ENCODE assay signal across 8 cellular contexts in genomic region chr5:93583525-93583798, GRCh38. TPM values are rescaled to one million over a fixed set of nuclear protein-coding genes. Genes with fewer than 3 reads are reported as not detected.
DNase-seq lines count a peak whose midpoint lies in the region; ATAC-seq and TF ChIP-seq lines count a peak whose summit lies in the region.

No MANE protein-coding gene starts in this region.

- no peaks in the 10 kb centered on the region for H3K36me3 ChIP-seq in cardiac muscle cell
- H3K36me3 ChIP-seq in urinary bladder (ENCODE audit: insufficient read depth): no peaks in the 10 kb centered on the region

- under 1% methylated on average over 6 of the region's 6 CpGs for WGBS in urinary bladder
- 5 to 6% methylated on average over 6 of the region's 6 CpGs for WGBS in lower leg skin, 2 donors

- H3K27me3 ChIP-seq in cardiac muscle cell: peaks cover 97% of the 10 kb centered on the region

- no peak for TF ChIP-seq POLR2A in lower leg skin (IDR thresholded peaks at IDR 0.05)

- intact Hi-C loops in left cardiac atrium (cut with DNase I) (no loop called here), lower leg skin (cut with DNase I; ENCODE audit: low total_unique reads) (loop anchor here (10.0 kb wide), 1 partner anchor 331 kb away; no protein-coding TSS in a partner anchor)

- DNase-seq in cardiac muscle cell (ENCODE audit: low read depth in 1 of 2, low spot score in 1 of 2) (peak in 1 of 2 donors; percentile 60), left cardiac atrium (no peak), kidney tubule cell (ENCODE audit: low spot score) (peak; percentile 26), SHP77 (lab: John Stamatoyannopoulos, UW) (no peak), GM19240 (ENCODE audit: insufficient read length, low spot score) (no peak), lower leg skin (ENCODE audit: low spot score in 2 of 2) (no peak)

- no peak for ATAC-seq in left cardiac atrium

- no peaks in the 10 kb centered on the region for H3K9me3 ChIP-seq in cardiac muscle cell (ENCODE audit: low read depth)

- H3K27ac ChIP-seq in cardiac muscle cell (no peak overlapping the region), angular gyrus (ENCODE audit: low read depth, low read length) (peak overlapping the region; percentile 78), urinary bladder (ENCODE audit: low read depth) (peak overlapping the region; percentile 85)

- H3K4me3 ChIP-seq in cardiac muscle cell (peak overlapping the region; percentile 48), urinary bladder (ENCODE audit: low read depth, low read length) (peak overlapping the region; percentile 99), lower leg skin (ENCODE audit: low read depth, poor library complexity, severe bottlenecking) (no peak overlapping the region)

- H3K4me1 ChIP-seq in cardiac muscle cell (ENCODE audit: low read depth) (peaks cover 13% of the 10 kb centered on the region), urinary bladder (ENCODE audit: insufficient read depth) (no peaks in the 10 kb centered on the region)

- TF ChIP-seq CTCF in cardiac muscle cell (IDR thresholded peaks at IDR 0.05; ENCODE audit: low read depth, low read length) (no peak), lower leg skin (IDR thresholded peaks at IDR 0.05) (no peak)

RNA-seq across cellular contexts. Expression of gene NR2F1, which starts 0.4 kb away (rescaled TPM):
- total RNA-seq in cardiac muscle cell: 1.3 and 1.5 TPM in 2 replicates
- 0.13 and 0.32 TPM in 2 replicates for polyA plus RNA-seq in cardiac muscle cell
- 10 to 100 TPM; 17.9 to 41.8 TPM for total RNA-seq in left cardiac atrium
- total RNA-seq in urinary bladder: 64.8 TPM
- polyA plus RNA-seq in urinary bladder: 149 TPM
- total RNA-seq in lower leg skin: 1 to 10 TPM in 3 of 4 donors, under 1 TPM in 1; 0.72 to 5.9 (median 2.7) TPM

RNA-seq across cellular contexts. Expression of gene NR2F1-AS1, which starts 2.4 kb away (rescaled TPM):
- total RNA-seq in cardiac muscle cell (0.25 and 0.45 TPM in 2 replicates), left cardiac atrium (10 to 100 TPM; 10.5 to 11.9 TPM), urinary bladder (61.4 TPM), lower leg skin (1 to 10 TPM in 2 of 4 donors, under 1 TPM in 1, not detected in 1; 0.30 to 1.7 (median 1.0) TPM)
- polyA plus RNA-seq in cardiac muscle cell (0.21 and 0.49 TPM in 2 replicates), urinary bladder (25.9 TPM)
